In the genomic region with DNA sequence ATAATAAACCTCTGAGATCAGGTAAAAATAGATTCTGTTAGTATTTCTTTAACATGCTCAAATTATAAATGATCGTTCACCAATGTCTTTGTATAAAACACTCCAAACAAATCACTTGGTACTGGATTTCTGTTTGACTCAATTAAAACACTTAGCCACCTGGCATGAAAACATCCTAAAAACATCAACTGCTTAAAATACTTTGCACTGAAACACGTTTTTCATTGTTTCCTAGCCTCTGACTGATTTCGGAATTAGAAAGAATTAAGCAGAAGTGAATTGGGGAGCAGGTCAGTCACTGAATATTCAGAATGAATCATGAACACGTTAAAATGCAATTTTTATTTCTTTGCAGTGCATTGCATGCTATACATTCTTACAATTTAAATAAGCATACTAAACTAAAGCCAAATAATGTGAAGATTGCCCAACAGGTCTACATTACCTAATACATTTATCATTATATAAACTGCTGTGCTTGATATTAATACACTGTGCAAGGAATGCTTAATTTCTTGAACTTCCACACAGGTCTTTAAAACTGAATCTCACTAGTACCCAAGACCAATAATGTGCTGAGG, we compare ENCODE assay signal across 13 cellular contexts. TPM values are rescaled to one million over a fixed set of nuclear protein-coding genes. Genes with fewer than 3 reads are reported as not detected.
DNase-seq lines count a peak whose midpoint lies in the region; TF ChIP-seq lines count a peak whose summit lies in the region.
"Had no signal": no experiment of that assay in that cellular context is flagged by ENCODE, and none has a peak within 500 bp of the region (broad histone marks: within the 10 kb centered on the region; RNA-seq: fewer than 3 reads in every experiment).

No MANE protein-coding gene starts in this region.

- H3K9me2 ChIP-seq in GM23248 (ENCODE audit: insufficient read depth) (no peaks in the 10 kb centered on the region), hepatocyte (replicated peaks; ENCODE audit: insufficient read depth) (no peaks in the 10 kb centered on the region), MM.1S (replicated peaks; ENCODE audit: insufficient read depth, low read length) (no peaks in the 10 kb centered on the region)

- in situ Hi-C loops in GM23248 (cut with MboI), result no loop called here

- WGBS in GM23248 (ENCODE audit: low coverage in 1 of 2, low lambda C conversion rate in 2 of 2, missing lambda C conversion rate in 2 of 2), 2 experiments, result 13 to 17% methylated on average over 4 of the region's 4 CpGs
- 25% methylated on average over 4 of the region's 4 CpGs for WGBS in hepatocyte (ENCODE audit: low lambda C conversion rate, missing lambda C conversion rate)

- H3K79me2 ChIP-seq in GM23248 (ENCODE audit: insufficient read depth) (peaks cover 52% of the 10 kb centered on the region), hepatocyte (peaks cover 84% of the 10 kb centered on the region), MM.1S (ENCODE audit: low read length) (no peaks in the 10 kb centered on the region)

- H3F3A ChIP-seq in GM23248 (ENCODE audit: insufficient read depth), result peaks cover 19% of the 10 kb centered on the region; the same call in 1 of the 2 replicates
- H3F3A ChIP-seq in MM.1S (ENCODE audit: insufficient read depth, low read length), result no peaks in the 10 kb centered on the region

- peak; percentile 18 for DNase-seq in GM23248
- no peak for DNase-seq in hepatocyte (ENCODE audit: low spot score)
- no peak for DNase-seq in MM.1S
- DNase-seq in AG08396 (ENCODE audit: low spot score), result no peak
- no peak for DNase-seq in GDM1 (lab: John Stamatoyannopoulos, UW)
- no peak for DNase-seq in RKO (ENCODE audit: low spot score)
- DNase-seq: activated CD4-positive, alpha-beta T cell treated with anti-CD3 and anti-CD28 coated beads for 36 hours; activated gamma-delta T cell treated with Interleukin-2 at 50 U/mL for 16 hours; CD4-positive, CD25-positive, alpha-beta regulatory T cell; NCI-H510A had no signal

- H3K4me3 ChIP-seq in GM23248 (peak overlapping the region; percentile 77), hepatocyte (peak overlapping the region; percentile 82), skeletal muscle satellite cell (ENCODE audit: low read length) (peak overlapping the region; percentile 92), MM.1S (ENCODE audit: low read length) (no peak overlapping the region)

- H3K4me1 ChIP-seq in GM23248 (ENCODE audit: insufficient read depth) (peaks cover 29% of the 10 kb centered on the region), hepatocyte (ENCODE audit: insufficient read depth) (peaks cover 39% of the 10 kb centered on the region), skeletal muscle satellite cell (ENCODE audit: control insufficient read depth, insufficient read depth, low read length) (peaks cover 28% of the 10 kb centered on the region), MM.1S (ENCODE audit: low read length) (no peaks in the 10 kb centered on the region)

- H4K20me1 ChIP-seq in GM23248 (ENCODE audit: insufficient read depth), result no peaks in the 10 kb centered on the region
- H4K20me1 ChIP-seq in hepatocyte (ENCODE audit: insufficient read depth, poor library complexity, severe bottlenecking), result peaks cover 6% of the 10 kb centered on the region
- H4K20me1 ChIP-seq in MM.1S (ENCODE audit: insufficient read depth, low read length), result no peaks in the 10 kb centered on the region

- peak overlapping the region; percentile 91 for H3K4me2 ChIP-seq in GM23248 (ENCODE audit: unreplicated experiment)
- H3K4me2 ChIP-seq in hepatocyte, result peak overlapping the region; percentile 97
- H3K4me2 ChIP-seq in skeletal muscle satellite cell (ENCODE audit: low read length), result peak overlapping the region; percentile 99
- H3K4me2 ChIP-seq in MM.1S (ENCODE audit: low read depth, low read length), result no peak overlapping the region

- no peaks in the 10 kb centered on the region for H3K27me3 ChIP-seq in GM23248 (replicated peaks; ENCODE audit: insufficient read depth)
- H3K27me3 ChIP-seq in hepatocyte, result no peaks in the 10 kb centered on the region
- H3K27me3 ChIP-seq in skeletal muscle satellite cell (ENCODE audit: control insufficient read depth, insufficient read depth, low read length), result no peaks in the 10 kb centered on the region
- H3K27me3 ChIP-seq in MM.1S (replicated peaks; ENCODE audit: insufficient read depth, low read length), result peaks cover 17% of the 10 kb centered on the region; the same call in 1 of the 2 replicates
- H3K27me3 ChIP-seq: vagina had no signal

- H2AFZ ChIP-seq in GM23248 (peak overlapping the region; percentile 87), hepatocyte (peak overlapping the region; percentile 86), MM.1S (ENCODE audit: low read length) (no peak overlapping the region)

- H3K9me3 ChIP-seq in GM23248 (ENCODE audit: low read depth) (no peaks in the 10 kb centered on the region), hepatocyte (ENCODE audit: low read depth) (no peaks in the 10 kb centered on the region), skeletal muscle satellite cell (replicated peaks; ENCODE audit: low read length) (no peaks in the 10 kb centered on the region), MM.1S (replicated peaks; ENCODE audit: insufficient read depth, low read length) (no peaks in the 10 kb centered on the region)
- H3K9me3 ChIP-seq: vagina had no signal

- H3K9ac ChIP-seq in GM23248 (peak overlapping the region; percentile 80), skeletal muscle satellite cell (ENCODE audit: low read depth, low read length) (no peak overlapping the region), MM.1S (ENCODE audit: low read length) (no peak overlapping the region)

- H3K27ac ChIP-seq in GM23248, result no peak overlapping the region
- H3K27ac ChIP-seq in VCaP, result peak overlapping the region; percentile 99
- H3K27ac ChIP-seq in hepatocyte, result peak overlapping the region; percentile 99
- H3K27ac ChIP-seq in MM.1S (ENCODE audit: low read length), result no peak overlapping the region

- TF ChIP-seq CTCF in VCaP (conservative IDR thresholded peaks at IDR 0.05) (no peak), hepatocyte (IDR thresholded peaks at IDR 0.05; ENCODE audit: poor library complexity) (no peak), MM.1S (IDR thresholded peaks at IDR 0.05; ENCODE audit: low read length) (no peak)

- H3K36me3 ChIP-seq in GM23248 (ENCODE audit: low read depth) (no peaks in the 10 kb centered on the region), hepatocyte (replicated peaks; ENCODE audit: insufficient read depth, low read depth) (no peaks in the 10 kb centered on the region), skeletal muscle satellite cell (ENCODE audit: insufficient read depth, low read length) (no peaks in the 10 kb centered on the region), MM.1S (replicated peaks; ENCODE audit: insufficient read depth, low read length) (no peaks in the 10 kb centered on the region)
- H3K36me3 ChIP-seq: vagina had no signal

RNA-seq across cellular contexts. Expression of a gene that starts 1.6 kb away (rescaled TPM):
- 2.9 and 5.1 TPM in 2 replicates for total RNA-seq in GM23248 (2014; rRNA removed; shearing (Covaris generic))
- 3.3 and 3.9 TPM in 2 replicates for polyA plus RNA-seq in GM23248 (2016; fragmentation: Nextera tagmentation; extraction: Ambion mirVana)
- total RNA-seq in hepatocyte, result 60.0 and 66.4 TPM in 2 replicates
- 26.8 and 28.1 TPM in 2 replicates for polyA plus RNA-seq in hepatocyte
- total RNA-seq in skeletal muscle satellite cell (2012; rRNA removed), result 1.1 and 3.0 TPM in 2 replicates
- total RNA-seq: activated CD4-positive, alpha-beta T cell treated with anti-CD3 and anti-CD28 coated beads for 36 hours had no signal
- polyA plus RNA-seq: CD4-positive, CD25-positive, alpha-beta regulatory T cell had no signal

Comparison
In these comparisons a context has a peak if more than half of its experiments do, and no peak if none do; other contexts are left out.
1. H3K27ac ChIP-seq: peak in VCaP (single experiment) and hepatocyte (single experiment); none in GM23248 (single experiment) and MM.1S (single experiment).
2. RNA of a gene that starts 1.6 kb away (total RNA-seq): 60.0 to 66.4 TPM in hepatocyte; 2.9 to 5.1 TPM in GM23248; every median in the first group is over 10 times any median in the second.